Comparison of ENCODE assay signal across 29 cellular contexts in genomic region chr7:102275123-102275703, GRCh38.
"Had no signal": no experiment of that assay in that cellular context is flagged by ENCODE, and none has a peak within 500 bp of the region (broad histone marks: within the 10 kb centered on the region; RNA-seq: fewer than 3 reads in every experiment).

No MANE protein-coding gene starts in this region.

- H3K9me3 Mint-ChIP-seq: activated naive CD8-positive, alpha-beta T cell treated with anti-CD3 and anti-CD28 coated beads, Interleukin-2, amount 10 ng/mL, durations not matched to agents 7 days and 5 days; WTC11 had no signal

- H3K9me3 ChIP-seq: adrenal gland had no signal

- DNase-seq: activated CD4-positive, alpha-beta T cell treated with anti-CD3 and anti-CD28 coated beads for 48 hours; activated CD4-positive, alpha-beta T cell treated with anti-CD3 and anti-CD28 coated beads, Interleukin-2, amount 50 U/mL, for 4 hours; activated CD4-positive, CD25-positive, alpha-beta regulatory T cell treated with anti-CD3 and anti-CD28 coated beads, Interleukin-2, amount 50 U/mL, for 72 hours; activated CD8-positive, alpha-beta memory T cell treated with anti-CD3 and anti-CD28 coated beads, Interleukin-2, amount 50 U/mL, for 48 hours; activated CD8-positive, alpha-beta T cell treated with anti-CD3 and anti-CD28 coated beads, Interleukin-2, amount 10 ng/mL, durations not matched to agents 7 days and 5 days; activated naive CD4-positive, alpha-beta T cell treated with anti-CD3 and anti-CD28 coated beads, Interleukin-2, amount 50 U/mL, for 16 hours; activated naive CD8-positive, alpha-beta T cell treated with anti-CD3 and anti-CD28 coated beads, Interleukin-2, amount 10 ng/mL, durations not matched to agents 7 days and 5 days; activated T-cell treated with anti-CD3 and anti-CD28 coated beads, Interleukin-2, amount 50 U/mL, for 1 hour; adrenal gland; aorta; central memory CD4-positive, alpha-beta T cell; MM.1S; NCI-H1105; NCI-H1436; NCI-H1694 treated with DMSO at 0.1 percent for 48 hours; NCI-H2029 treated with DMSO at 0.1 percent for 48 hours; NCI-H345; NCI-H510A; NCI-H526 treated with DMSO at 0.1 percent for 48 hours; NCI-H82; NK-92 treated with Interleukin-12 subunit alpha and Interleukin-12 subunit beta, amount 100 ng/mL, for 24 hours; OCI-M1; RPMI8226; SHP77 treated with DMSO at 0.1 percent for 48 hours; T-helper 17 cell; T-helper 9 cell had no signal

- H3K27me3 Mint-ChIP-seq: activated naive CD8-positive, alpha-beta T cell treated with anti-CD3 and anti-CD28 coated beads, Interleukin-2, amount 10 ng/mL, durations not matched to agents 7 days and 5 days; T-helper 17 cell had no signal

- H3K27me3 ChIP-seq: adrenal gland had no signal

- H3K27ac ChIP-seq: adrenal gland had no signal

- H3K27ac Mint-ChIP-seq: activated CD8-positive, alpha-beta T cell treated with anti-CD3 and anti-CD28 coated beads, Interleukin-2, amount 10 ng/mL, durations not matched to agents 7 days and 5 days; activated naive CD8-positive, alpha-beta T cell treated with anti-CD3 and anti-CD28 coated beads, Interleukin-2, amount 10 ng/mL, durations not matched to agents 7 days and 5 days; T-helper 17 cell; WTC11 had no signal

- H3K36me3 ChIP-seq: adrenal gland had no signal

- H3K4me3 ChIP-seq: adrenal gland had no signal

- H3K36me3 Mint-ChIP-seq: activated naive CD8-positive, alpha-beta T cell treated with anti-CD3 and anti-CD28 coated beads, Interleukin-2, amount 10 ng/mL, durations not matched to agents 7 days and 5 days; WTC11 had no signal

- ATAC-seq: activated CD8-positive, alpha-beta T cell treated with anti-CD3 and anti-CD28 coated beads, Interleukin-2, amount 10 ng/mL, durations not matched to agents 7 days and 5 days; Panc1; T-helper 17 cell; WTC11 had no signal

- FAIRE-seq: bronchial epithelial cell had no signal

- H3K4me3 Mint-ChIP-seq: activated CD8-positive, alpha-beta T cell treated with anti-CD3 and anti-CD28 coated beads, Interleukin-2, amount 10 ng/mL, durations not matched to agents 7 days and 5 days; activated naive CD8-positive, alpha-beta T cell treated with anti-CD3 and anti-CD28 coated beads, Interleukin-2, amount 10 ng/mL, durations not matched to agents 7 days and 5 days; T-helper 17 cell; WTC11 had no signal
